ENCODE assay signal across 23 cellular contexts in genomic region chr19:31272707-31273106, GRCh38.
"Had no signal": no experiment of that assay in that cellular context is flagged by ENCODE, and none has a peak within 500 bp of the region (broad histone marks: within the 10 kb centered on the region; RNA-seq: fewer than 3 reads in every experiment).

No MANE protein-coding gene starts in this region.

- ATAC-seq: effector memory CD8-positive, alpha-beta T cell; gastrocnemius medialis; left colon; left ventricle myocardium superior; mucosa of descending colon; naive thymus-derived CD8-positive, alpha-beta T cell; sciatic nerve had no signal

- H3K36me3 ChIP-seq: gastrocnemius medialis, prostate gland, thoracic aorta, transverse colon had no signal

- H3K27ac ChIP-seq: epithelial cell of prostate, esophagus muscularis mucosa, gastrocnemius medialis, parathyroid adenoma, skin epidermis, stomach, thoracic aorta, transverse colon had no signal

- H3K4me3 ChIP-seq: esophagus muscularis mucosa, gastrocnemius medialis, mucosa of descending colon, prostate gland, skin epidermis, stomach, thoracic aorta, transverse colon had no signal

- H3K4me1 Mint-ChIP-seq: immature natural killer cell had no signal

- H3K9me3 Mint-ChIP-seq: dendritic cell treated with granulocyte-macrophage colony-stimulating factor and Interleukin-4, amounts not matched to agents 40 ng/mL and 50 ng/mL, for 4 days; effector memory CD8-positive, alpha-beta T cell; immature natural killer cell had no signal

- DNase-seq: cerebellar nuclear complex; effector memory CD8-positive, alpha-beta T cell; gastrocnemius medialis; immature natural killer cell; left colon; left ventricle myocardium superior; mesendoderm; naive thymus-derived CD8-positive, alpha-beta T cell; retina; stimulated activated CD4-positive, alpha-beta T cell treated with anti-CD3 and anti-CD28 coated beads, Interleukin-12 subunit alpha, Interleukin-12 subunit beta, amount 100 ng/mL, for 4 hours; stimulated activated naive CD4-positive, alpha-beta T cell; stomach; substantia nigra; transverse colon had no signal

- H3K9me3 ChIP-seq: esophagus muscularis mucosa, gastrocnemius medialis, mucosa of descending colon, prostate gland, stomach, thoracic aorta, transverse colon had no signal

- H3K4me1 ChIP-seq: gastrocnemius medialis, parathyroid adenoma, prostate gland had no signal

- H3K27ac Mint-ChIP-seq: dendritic cell treated with granulocyte-macrophage colony-stimulating factor and Interleukin-4, amounts not matched to agents 40 ng/mL and 50 ng/mL, for 4 days; effector memory CD8-positive, alpha-beta T cell; naive thymus-derived CD8-positive, alpha-beta T cell had no signal

- H3K27me3 Mint-ChIP-seq: dendritic cell treated with granulocyte-macrophage colony-stimulating factor and Interleukin-4, amounts not matched to agents 40 ng/mL and 50 ng/mL, for 4 days had no signal

- H3K27me3 ChIP-seq: esophagus muscularis mucosa, gastrocnemius medialis, stomach had no signal

- H3K4me3 Mint-ChIP-seq: dendritic cell treated with granulocyte-macrophage colony-stimulating factor and Interleukin-4, amounts not matched to agents 40 ng/mL and 50 ng/mL, for 4 days; effector memory CD8-positive, alpha-beta T cell; immature natural killer cell; naive thymus-derived CD8-positive, alpha-beta T cell had no signal

- H3K36me3 Mint-ChIP-seq: naive thymus-derived CD8-positive, alpha-beta T cell had no signal
